31 cellular contexts compared by ENCODE assay signal in genomic region chr14:78197088-78197487, GRCh38. TPM values are rescaled to one million over a fixed set of nuclear protein-coding genes. Genes with fewer than 3 reads are reported as not detected.
"Had no signal": no experiment of that assay in that cellular context is flagged by ENCODE, and none has a peak within 500 bp of the region (broad histone marks: within the 10 kb centered on the region; RNA-seq: fewer than 3 reads in every experiment).

No MANE protein-coding gene starts in this region.

- H2AFZ ChIP-seq: hepatocyte had no signal

- H3K4me3 ChIP-seq: adrenal gland, body of pancreas, cardiac muscle cell, gastrocnemius medialis, hepatocyte, pancreas, prostate gland, sigmoid colon, thoracic aorta had no signal

- ATAC-seq: activated CD4-positive, CD25-positive, alpha-beta regulatory T cell treated with anti-CD3 and anti-CD28 coated beads, Interleukin-2, amount 50 U/mL, for 24 hours; body of pancreas; effector memory CD8-positive, alpha-beta T cell; gastrocnemius medialis; left colon; naive thymus-derived CD4-positive, alpha-beta T cell; pancreas; stimulated activated effector memory CD8-positive, alpha-beta T cell treated with anti-CD3 and anti-CD28 coated beads, Interleukin-12 subunit alpha, Interleukin-12 subunit beta, amount 100 ng/mL, for 72 hours had no signal

- H3K9me3 ChIP-seq: adrenal gland, body of pancreas, gastrocnemius medialis, pancreas, prostate gland, sigmoid colon, thoracic aorta had no signal

- H3K4me1 ChIP-seq: adrenal gland, body of pancreas, gastrocnemius medialis, pancreas, prostate gland, sigmoid colon had no signal

- H3K4me2 ChIP-seq: hepatocyte had no signal

- H3K27me3 ChIP-seq: adrenal gland, body of pancreas, gastrocnemius medialis, hepatocyte, pancreas, sigmoid colon had no signal

- H3K36me3 ChIP-seq: adrenal gland, cardiac muscle cell, gastrocnemius medialis, pancreas, prostate gland, sigmoid colon, thoracic aorta had no signal

- DNase-seq: activated CD4-positive, alpha-beta T cell treated with anti-CD3 and anti-CD28 coated beads for 48 hours; activated CD4-positive, alpha-beta T cell treated with anti-CD3 and anti-CD28 coated beads, Interleukin-2, amount 50 U/mL, for 48 hours; activated CD8-positive, alpha-beta memory T cell treated with anti-CD3 and anti-CD28 coated beads for 24 hours; activated effector memory CD4-positive, alpha-beta T cell treated with anti-CD3 and anti-CD28 coated beads, Interleukin-2, amount 50 U/mL, for 16 hours; activated naive CD4-positive, alpha-beta T cell treated with anti-CD3 and anti-CD28 coated beads for 36 hours; activated naive CD8-positive, alpha-beta T cell treated with anti-CD3 and anti-CD28 coated beads for 36 hours; adrenal gland; aorta; body of pancreas; cortex of kidney; effector memory CD8-positive, alpha-beta T cell; erythroblast; gastrocnemius medialis; glutamatergic neuron; islet precursor cell; left colon; mammary epithelial cell; naive thymus-derived CD4-positive, alpha-beta T cell; pancreas; sigmoid colon; small intestine; stimulated activated CD4-positive, alpha-beta T cell treated with anti-CD3 and anti-CD28 coated beads, Interleukin-4, amount 100 ng/mL, for 24 hours; trophoblast cell had no signal

- H3K79me2 ChIP-seq: hepatocyte had no signal

- H3K27ac ChIP-seq: adrenal gland, body of pancreas, cardiac muscle cell, gastrocnemius medialis, hepatocyte, pancreas, prostate gland, sigmoid colon, thoracic aorta, VCaP had no signal

RNA-seq across cellular contexts. Expression of gene NRXN3, which starts 26.9 kb away (rescaled TPM):
- total RNA-seq: activated naive CD4-positive, alpha-beta T cell treated with anti-CD3 and anti-CD28 coated beads for 36 hours; activated naive CD8-positive, alpha-beta T cell treated with anti-CD3 and anti-CD28 coated beads for 36 hours; activated T-helper 1 cell treated with anti-CD3 and anti-CD28 coated beads, Interleukin-12 subunit alpha, Interleukin-12 subunit beta, Interleukin-2, Interleukin-4 antibody, amounts not matched to agents 30 ng/mL and 10 ng/mL and 1 ng/mL, durations not matched to agents 14 hours and 24 hours and 36 hours; naive thymus-derived CD4-positive, alpha-beta T cell had no signal
